In genomic region chr1:110880708-110881374, GRCh38 we compare ENCODE assay signal across 1 cellular context.
TF ChIP-seq lines count a peak whose summit lies in the region.

No MANE protein-coding gene starts in this region.

TF ChIP-seq in SK-N-SH treated with all-trans-retinoic acid at 6 μM for 48 hours, 23 proteins besides CTCF, POLR2A, EP300 and RAD21 (continued from another document):
- TF ChIP-seq PATZ1 (CRISPR knock-in tag; IDR thresholded peaks at IDR 0.05; ENCODE audit: borderline replicate concordance) (no peak), CSDC2 (CRISPR knock-in tag; IDR thresholded peaks at IDR 0.05) (no peak), CSRNP3 (CRISPR knock-in tag; IDR thresholded peaks at IDR 0.05) (no peak), PPARA (CRISPR knock-in tag; IDR thresholded peaks at IDR 0.05; ENCODE audit: borderline replicate concordance) (no peak), ZC3H10 (CRISPR knock-in tag; IDR thresholded peaks at IDR 0.05) (no peak), ZNF565 (CRISPR knock-in tag; conservative IDR thresholded peaks at IDR 0.05; ENCODE audit: low read depth) (no peak), OSR1 (CRISPR knock-in tag; IDR thresholded peaks at IDR 0.05) (no peak)
TF ChIP-seq in SK-N-SH treated with all-trans-retinoic acid at 6 μM for 48 hours: peak in this region for 0.
